ENCODE assay signal across 24 cellular contexts in the genomic region with DNA sequence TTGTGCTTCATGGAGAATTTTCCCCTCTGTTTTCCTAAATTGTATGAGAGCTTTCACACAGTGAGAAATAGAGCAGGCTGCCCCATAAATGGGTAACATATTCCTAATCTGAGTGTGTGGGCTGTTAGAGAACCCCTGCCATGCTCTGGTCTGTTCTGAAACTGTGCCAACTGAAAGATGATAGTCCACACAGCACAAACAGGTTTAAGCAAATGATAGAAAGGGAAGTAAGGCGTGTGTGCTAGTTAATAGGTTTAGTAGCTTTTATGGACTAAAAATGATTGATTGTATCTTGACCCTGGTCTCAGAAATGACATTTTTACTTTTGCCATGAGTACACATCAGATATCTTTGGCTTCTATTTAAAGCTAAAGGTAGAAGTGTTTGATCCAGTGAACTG.
DNase-seq lines count a peak whose midpoint lies in the region; ATAC-seq and TF ChIP-seq lines count a peak whose summit lies in the region.
"Had no signal": no experiment of that assay in that cellular context is flagged by ENCODE, and none has a peak within 500 bp of the region (broad histone marks: within the 10 kb centered on the region; RNA-seq: fewer than 3 reads in every experiment).

No MANE protein-coding gene starts in this region.

- no peaks in the 10 kb centered on the region for H3K9me2 ChIP-seq in GM23248 (ENCODE audit: insufficient read depth)

- no peak overlapping the region for H3K4me2 ChIP-seq in GM23248 (ENCODE audit: unreplicated experiment)

- no peak overlapping the region for H2AFZ ChIP-seq in GM23248

- BruUV-seq in Calu3 (replicated peaks; lab: Mats Ljungman, UMichigan) = no TSS peak

- peak overlapping the region; percentile 84 for H3K27ac Mint-ChIP-seq in Calu3 (ENCODE audit: unreplicated experiment)
- H3K27ac Mint-ChIP-seq: activated CD4-positive, alpha-beta memory T cell treated with anti-CD3 and anti-CD28 coated beads for 36 hours had no signal

- in situ Hi-C loops in GM23248 (cut with MboI) = no loop called here

- DNase-seq in Calu3 (peak; percentile 27), NCI-H2081 (lab: John Stamatoyannopoulos, UW) (peak; percentile 12 to 37), RWPE2 (ENCODE audit: low spot score) (no peak), kidney tubule cell (ENCODE audit: low spot score) (peak; percentile 41), WERI-Rb-1 (no peak), GM23248 (no peak), NCI-H1417 treated with DMSO at 0.1 percent for 48 hours (lab: John Stamatoyannopoulos, UW) (no peak), NCI-H226 (no peak)
- DNase-seq: activated CD4-positive, alpha-beta memory T cell treated with anti-CD3 and anti-CD28 coated beads for 36 hours; activated naive CD4-positive, alpha-beta T cell; amniotic stem cell; effector CD4-positive, alpha-beta T cell; KG1; left cardiac atrium; NCI-H1048; Right ventricle myocardium superior; stimulated activated CD4-positive, alpha-beta T cell treated with anti-CD3 and anti-CD28 coated beads, Interleukin-4, amount 100 ng/mL, for 1 hour; T-helper 1 cell had no signal

- H3K9ac ChIP-seq in GM23248 = no peak overlapping the region

- TF ChIP-seq CTCF in Calu3 (IDR thresholded peaks at IDR 0.05; ENCODE audit: unreplicated experiment) (no peak), RWPE2 (IDR thresholded peaks at IDR 0.05; ENCODE audit: poor library complexity, severe bottlenecking) (no peak), WERI-Rb-1 (IDR thresholded peaks at IDR 0.05; ENCODE audit: low read depth, low read length) (no peak)

- peaks cover 3% of the 10 kb centered on the region; the same call in 1 of the 2 replicates for H3F3A ChIP-seq in GM23248 (ENCODE audit: insufficient read depth)

- H3K27me3 ChIP-seq in RWPE2 (ENCODE audit: insufficient read depth, poor library complexity, severe bottlenecking) (no peaks in the 10 kb centered on the region), WERI-Rb-1 (ENCODE audit: insufficient read depth, low read depth, severe bottlenecking) (peaks cover 3% of the 10 kb centered on the region), GM23248 (replicated peaks; ENCODE audit: insufficient read depth) (no peaks in the 10 kb centered on the region)
- H3K27me3 ChIP-seq: esophagus muscularis mucosa had no signal

- peaks cover 30% of the 10 kb centered on the region for H3K4me1 ChIP-seq in RWPE2 (ENCODE audit: insufficient read depth, poor library complexity, severe bottlenecking)
- peaks cover 12% of the 10 kb centered on the region for H3K4me1 ChIP-seq in GM23248 (ENCODE audit: insufficient read depth)
- H3K4me1 ChIP-seq: esophagus muscularis mucosa, prostate gland had no signal

- no peaks in the 10 kb centered on the region for H3K9me3 ChIP-seq in RWPE2 (ENCODE audit: severe bottlenecking)
- H3K9me3 ChIP-seq in WERI-Rb-1 (ENCODE audit: severe bottlenecking) = no peaks in the 10 kb centered on the region
- no peaks in the 10 kb centered on the region for H3K9me3 ChIP-seq in GM23248 (ENCODE audit: low read depth)
- H3K9me3 ChIP-seq: esophagus muscularis mucosa, HAP-1, prostate gland had no signal

- H3K4me3 Mint-ChIP-seq in Calu3 (ENCODE audit: low read depth, unreplicated experiment) = peak overlapping the region; percentile 41
- H3K4me3 Mint-ChIP-seq: activated CD4-positive, alpha-beta memory T cell treated with anti-CD3 and anti-CD28 coated beads for 36 hours; central memory CD8-positive, alpha-beta T cell; neural crest cell had no signal

- H3K4me3 ChIP-seq in RWPE2 (ENCODE audit: severe bottlenecking) (no peak overlapping the region), WERI-Rb-1 (ENCODE audit: low read depth, low read length) (no peak overlapping the region), GM23248 (no peak overlapping the region)
- H3K4me3 ChIP-seq: esophagus muscularis mucosa, HAP-1, prostate gland, skin epidermis had no signal

- no peaks in the 10 kb centered on the region for H4K20me1 ChIP-seq in GM23248 (ENCODE audit: insufficient read depth)

- H3K36me3 ChIP-seq in RWPE2 (ENCODE audit: low read depth) (no peaks in the 10 kb centered on the region), WERI-Rb-1 (no peaks in the 10 kb centered on the region), GM23248 (ENCODE audit: low read depth) (no peaks in the 10 kb centered on the region)
- H3K36me3 ChIP-seq: esophagus muscularis mucosa, HAP-1, prostate gland had no signal

- H3K27ac ChIP-seq in RWPE2 (ENCODE audit: poor library complexity, severe bottlenecking) (peak overlapping the region; percentile 92), WERI-Rb-1 (no peak overlapping the region), GM23248 (no peak overlapping the region)
- H3K27ac ChIP-seq: esophagus muscularis mucosa, prostate gland, skin epidermis had no signal

- intact Hi-C loops in Calu3 (cut with micrococcal nuclease; ENCODE audit: unreplicated experiment) = loop anchor here (1.0 to 10.0 kb wide), 2 partner anchors 18 to 111 kb away; a partner anchor contains a TSS

- no peaks in the 10 kb centered on the region for H3K79me2 ChIP-seq in GM23248 (ENCODE audit: insufficient read depth)

- H3K9me3 Mint-ChIP-seq in Calu3 (ENCODE audit: low read depth, unreplicated experiment) = no peaks in the 10 kb centered on the region
- H3K9me3 Mint-ChIP-seq: activated CD4-positive, alpha-beta memory T cell treated with anti-CD3 and anti-CD28 coated beads for 36 hours; central memory CD8-positive, alpha-beta T cell had no signal

- H3K4me1 Mint-ChIP-seq in Calu3 (ENCODE audit: low read depth, unreplicated experiment) = peaks cover 35% of the 10 kb centered on the region
- H3K4me1 Mint-ChIP-seq: central memory CD8-positive, alpha-beta T cell had no signal

- CTCF ChIA-PET in Calu3 (lab: Charles Lee) = interaction anchor here (0.6 kb wide), 1 partner anchor 35 kb away, joined by 5 read pairs; no protein-coding TSS in a partner anchor

- 95 to 100% methylated on average over 1 of the region's 1 CpG for WGBS in GM23248 (ENCODE audit: low coverage in 1 of 2, low lambda C conversion rate in 2 of 2, missing lambda C conversion rate in 2 of 2), 2 experiments

- H3K27me3 Mint-ChIP-seq in Calu3 (ENCODE audit: unreplicated experiment) = no peaks in the 10 kb centered on the region
- H3K27me3 Mint-ChIP-seq: activated CD4-positive, alpha-beta memory T cell treated with anti-CD3 and anti-CD28 coated beads for 36 hours had no signal

- peak; percentile 51; the same call in 2 of the 3 replicates for ATAC-seq in RWPE2 (ENCODE audit: low read depth)

- peaks cover 10% of the 10 kb centered on the region for H3K36me3 Mint-ChIP-seq in Calu3 (ENCODE audit: insufficient read depth, unreplicated experiment)
- H3K36me3 Mint-ChIP-seq: activated CD4-positive, alpha-beta memory T cell treated with anti-CD3 and anti-CD28 coated beads for 36 hours had no signal

Comparison
In these comparisons a context has a peak if more than half of its experiments do, and no peak if none do; other contexts are left out.
1. DNase-seq: peak in Calu3 (single experiment), NCI-H2081 (2 of 2) and kidney tubule cell (single experiment); none in RWPE2 (single experiment), WERI-Rb-1 (single experiment), GM23248 (single experiment), NCI-H1417 treated with DMSO at 0.1 percent for 48 hours (single experiment) and NCI-H226 (single experiment).